Comparison of ENCODE assay signal across 22 cellular contexts in the genomic region with DNA sequence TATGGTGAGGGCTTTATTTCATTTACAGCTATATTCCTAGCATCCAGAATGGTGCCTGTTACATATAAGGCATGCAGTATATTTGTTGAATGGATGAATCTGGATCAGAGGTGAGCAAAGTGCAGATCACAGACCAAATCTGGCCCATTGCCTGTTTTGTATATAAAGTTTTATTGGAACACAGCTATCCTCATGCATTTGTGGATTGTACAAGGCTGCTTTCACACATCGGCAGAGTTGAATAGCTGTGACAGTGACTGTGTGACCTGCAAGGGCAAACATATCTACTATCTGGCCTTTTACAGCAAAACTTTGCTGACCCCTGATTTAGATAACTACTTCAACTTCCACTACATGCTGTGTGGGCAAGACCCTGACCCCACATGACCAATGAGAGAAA. TPM values are rescaled to one million over a fixed set of nuclear protein-coding genes. Genes with fewer than 3 reads are reported as not detected.
DNase-seq lines count a peak whose midpoint lies in the region; ATAC-seq and TF ChIP-seq lines count a peak whose summit lies in the region.
"Had no signal": no experiment of that assay in that cellular context is flagged by ENCODE, and none has a peak within 500 bp of the region (broad histone marks: within the 10 kb centered on the region; RNA-seq: fewer than 3 reads in every experiment).

No MANE protein-coding gene starts in this region.

- DNase-seq in DND-41, result no peak
- DNase-seq in Karpas-422, result peak; percentile 68
- DNase-seq in activated T-helper 1 cell treated with anti-CD3 and anti-CD28 coated beads, Interleukin-12 subunit alpha, Interleukin-12 subunit beta, Interleukin-2, Interleukin-4 antibody, amounts not matched to agents 30 ng/mL and 10 ng/mL and 1 ng/mL, durations not matched to agents 14 hours and 24 hours and 36 hours (ENCODE audit: low spot score), result no peak
- no peak for DNase-seq in natural killer cell treated with Interleukin-12 subunit alpha and Interleukin-12 subunit beta and Interleukin-15 and Interleukin-18, amount 100 ng/mL, for 72 hours (ENCODE audit: low spot score)
- DNase-seq in foreskin fibroblast, result no peak
- no peak for DNase-seq in DMS114 treated with DMSO at 0.1 percent for 48 hours (lab: John Stamatoyannopoulos, UW; ENCODE audit: unreplicated experiment)
- DNase-seq in NCI-H2196 (lab: John Stamatoyannopoulos, UW; ENCODE audit: unreplicated experiment), result no peak
- DNase-seq: activated CD4-positive, alpha-beta T cell treated with anti-CD3 and anti-CD28 coated beads, Interleukin-2, amount 50 U/mL, for 1 hour; activated gamma-delta T cell treated with Interleukin-2 at 50 U/mL for 16 hours; activated T-cell treated with anti-CD3 and anti-CD28 coated beads, Interleukin-2, amount 50 U/mL, for 24 hours; DMS79; erythroblast; NCI-H1436; NCI-H2081 treated with DMSO at 0.1 percent for 48 hours; NCI-H226; stimulated activated CD4-positive, alpha-beta T cell treated with anti-CD3 and anti-CD28 coated beads, Interleukin-2, amount 100 ng/mL, for 48 hours; WERI-Rb-1 had no signal

- no peaks in the 10 kb centered on the region for H3K36me3 ChIP-seq in DND-41 (ENCODE audit: insufficient read depth, low read length)
- peaks cover 7% of the 10 kb centered on the region; the same call in 1 of the 2 replicates for H3K36me3 ChIP-seq in Karpas-422 (ENCODE audit: insufficient read depth, low read length)
- H3K36me3 ChIP-seq: cardiac muscle cell, Peyer's patch, tibial nerve, WERI-Rb-1 had no signal

- H3K4me3 Mint-ChIP-seq in activated T-helper 1 cell treated with anti-CD3 and anti-CD28 coated beads, Interleukin-12 subunit alpha, Interleukin-12 subunit beta, Interleukin-2, Interleukin-4 antibody, amounts not matched to agents 30 ng/mL and 10 ng/mL and 1 ng/mL, durations not matched to agents 14 hours and 24 hours and 36 hours, result no peak overlapping the region
- H3K4me3 Mint-ChIP-seq in natural killer cell treated with Interleukin-12 subunit alpha and Interleukin-12 subunit beta and Interleukin-15 and Interleukin-18, amount 100 ng/mL, for 72 hours, result peak overlapping the region; percentile 45
- H3K4me3 Mint-ChIP-seq: activated T-cell treated with anti-CD3 and anti-CD28 coated beads, Interleukin-2, amount 50 U/mL, for 24 hours had no signal

- H3K36me3 Mint-ChIP-seq in activated T-helper 1 cell treated with anti-CD3 and anti-CD28 coated beads, Interleukin-12 subunit alpha, Interleukin-12 subunit beta, Interleukin-2, Interleukin-4 antibody, amounts not matched to agents 30 ng/mL and 10 ng/mL and 1 ng/mL, durations not matched to agents 14 hours and 24 hours and 36 hours (ENCODE audit: low read depth), result peaks cover 21% of the 10 kb centered on the region
- H3K36me3 Mint-ChIP-seq in natural killer cell treated with Interleukin-12 subunit alpha and Interleukin-12 subunit beta and Interleukin-15 and Interleukin-18, amount 100 ng/mL, for 72 hours, result peaks cover 22% of the 10 kb centered on the region

- intact Hi-C loops in activated T-helper 1 cell treated with anti-CD3 and anti-CD28 coated beads, Interleukin-12 subunit alpha, Interleukin-12 subunit beta, Interleukin-2, Interleukin-4 antibody, amounts not matched to agents 30 ng/mL and 10 ng/mL and 1 ng/mL, durations not matched to agents 14 hours and 24 hours and 36 hours (cut with micrococcal nuclease), result no loop called here

- peak overlapping the region; percentile 63 for H3K4me2 ChIP-seq in DND-41 (ENCODE audit: insufficient read depth, low read length)
- peak overlapping the region; percentile 67 for H3K4me2 ChIP-seq in Karpas-422 (ENCODE audit: low read depth, low read length, poor library complexity, severe bottlenecking)

- H3K9me3 ChIP-seq in DND-41 (ENCODE audit: insufficient read depth, low read length, severe bottlenecking) (peaks cover 8% of the 10 kb centered on the region), Karpas-422 (ENCODE audit: low read length) (peaks cover 11% of the 10 kb centered on the region)

- TF ChIP-seq CTCF in DND-41 (IDR thresholded peaks at IDR 0.05; ENCODE audit: borderline replicate concordance, extremely low read depth, low read length, poor library complexity, severe bottlenecking) (no peak), foreskin fibroblast (IDR thresholded peaks at IDR 0.05; ENCODE audit: low read depth, low read length) (no peak)

- ATAC-seq in DND-41 (ENCODE audit: insufficient read depth, low read depth), result no peak
- no peak for ATAC-seq in natural killer cell treated with Interleukin-12 subunit alpha and Interleukin-12 subunit beta and Interleukin-15 and Interleukin-18, amount 100 ng/mL, for 72 hours
- ATAC-seq: left lobe of liver had no signal

- no peaks in the 10 kb centered on the region for H3K27me3 ChIP-seq in DND-41 (ENCODE audit: insufficient read depth, low read length, poor library complexity)
- H3K27me3 ChIP-seq in Karpas-422 (ENCODE audit: low read length), result no peaks in the 10 kb centered on the region
- H3K27me3 ChIP-seq: cardiac muscle cell, Peyer's patch, tibial nerve had no signal

- peaks cover 26% of the 10 kb centered on the region for H3K4me1 Mint-ChIP-seq in activated T-helper 1 cell treated with anti-CD3 and anti-CD28 coated beads, Interleukin-12 subunit alpha, Interleukin-12 subunit beta, Interleukin-2, Interleukin-4 antibody, amounts not matched to agents 30 ng/mL and 10 ng/mL and 1 ng/mL, durations not matched to agents 14 hours and 24 hours and 36 hours (ENCODE audit: low read depth)
- peaks cover 20 to 59% of the 10 kb centered on the region in 2 donors for H3K4me1 Mint-ChIP-seq in natural killer cell treated with Interleukin-12 subunit alpha and Interleukin-12 subunit beta and Interleukin-15 and Interleukin-18, amount 100 ng/mL, for 72 hours (ENCODE audit: low read depth in 2 of 2)

- H4K20me1 ChIP-seq in DND-41 (ENCODE audit: insufficient read depth, low read length), result no peaks in the 10 kb centered on the region
- no peaks in the 10 kb centered on the region for H4K20me1 ChIP-seq in Karpas-422 (ENCODE audit: insufficient read depth, low read depth, low read length)

- H3K27ac ChIP-seq in DND-41 (ENCODE audit: low read length) (peak overlapping the region; percentile 98), Karpas-422 (ENCODE audit: low read length) (peak overlapping the region; percentile 97)
- H3K27ac ChIP-seq: cardiac muscle cell, coronary artery, tibial nerve, WERI-Rb-1 had no signal

- H3K4me1 ChIP-seq in DND-41 (ENCODE audit: insufficient read depth, low read length) (peaks cover 77% of the 10 kb centered on the region), Karpas-422 (ENCODE audit: low read length) (peaks cover 65% of the 10 kb centered on the region)

- H3K9me3 Mint-ChIP-seq in activated T-helper 1 cell treated with anti-CD3 and anti-CD28 coated beads, Interleukin-12 subunit alpha, Interleukin-12 subunit beta, Interleukin-2, Interleukin-4 antibody, amounts not matched to agents 30 ng/mL and 10 ng/mL and 1 ng/mL, durations not matched to agents 14 hours and 24 hours and 36 hours, result peaks cover 30% of the 10 kb centered on the region
- H3K9me3 Mint-ChIP-seq in natural killer cell treated with Interleukin-12 subunit alpha and Interleukin-12 subunit beta and Interleukin-15 and Interleukin-18, amount 100 ng/mL, for 72 hours, result peaks cover 13% of the 10 kb centered on the region

- H3K4me3 ChIP-seq in DND-41 (ENCODE audit: low read depth in 1 of 2, low read length in 2 of 2), result peak overlapping the region in 1 of 2 experiments; percentile 31; a peak in 1 of 4 replicates
- H3K4me3 ChIP-seq in Karpas-422 (ENCODE audit: low read length), result peak overlapping the region; percentile 45
- no peak overlapping the region for H3K4me3 ChIP-seq in foreskin fibroblast (ENCODE audit: low read depth in 1 of 2, low read length in 2 of 2)
- H3K4me3 ChIP-seq: cardiac muscle cell, coronary artery, tibial nerve had no signal

- peak overlapping the region; percentile 64 for H3K27ac Mint-ChIP-seq in activated T-helper 1 cell treated with anti-CD3 and anti-CD28 coated beads, Interleukin-12 subunit alpha, Interleukin-12 subunit beta, Interleukin-2, Interleukin-4 antibody, amounts not matched to agents 30 ng/mL and 10 ng/mL and 1 ng/mL, durations not matched to agents 14 hours and 24 hours and 36 hours
- no peak overlapping the region for H3K27ac Mint-ChIP-seq in natural killer cell treated with Interleukin-12 subunit alpha and Interleukin-12 subunit beta and Interleukin-15 and Interleukin-18, amount 100 ng/mL, for 72 hours
- H3K27ac Mint-ChIP-seq: activated T-cell treated with anti-CD3 and anti-CD28 coated beads, Interleukin-2, amount 50 U/mL, for 24 hours had no signal

- H3K9me2 ChIP-seq in Karpas-422 (replicated peaks; ENCODE audit: insufficient read depth, low read length), result no peaks in the 10 kb centered on the region

- H3K27me3 Mint-ChIP-seq in activated T-helper 1 cell treated with anti-CD3 and anti-CD28 coated beads, Interleukin-12 subunit alpha, Interleukin-12 subunit beta, Interleukin-2, Interleukin-4 antibody, amounts not matched to agents 30 ng/mL and 10 ng/mL and 1 ng/mL, durations not matched to agents 14 hours and 24 hours and 36 hours (ENCODE audit: insufficient read depth), result no peaks in the 10 kb centered on the region
- H3K27me3 Mint-ChIP-seq in natural killer cell treated with Interleukin-12 subunit alpha and Interleukin-12 subunit beta and Interleukin-15 and Interleukin-18, amount 100 ng/mL, for 72 hours, result no peaks in the 10 kb centered on the region
- H3K27me3 Mint-ChIP-seq: activated T-cell treated with anti-CD3 and anti-CD28 coated beads, Interleukin-2, amount 50 U/mL, for 24 hours had no signal

- H2AFZ ChIP-seq in DND-41 (ENCODE audit: low read depth, low read length), result 0 out of 2 replicates have a peak overlapping the region, but pooled peaks have one; percentile 36
- no peak overlapping the region; the same call in 1 of the 2 replicates for H2AFZ ChIP-seq in Karpas-422 (ENCODE audit: low read length)

- H3K79me2 ChIP-seq in DND-41 (ENCODE audit: insufficient read depth, low read length) (no peaks in the 10 kb centered on the region), Karpas-422 (ENCODE audit: low read length) (no peaks in the 10 kb centered on the region)

- H3K9ac ChIP-seq in DND-41 (ENCODE audit: low read depth, low read length) (peak overlapping the region; percentile 52), Karpas-422 (ENCODE audit: low read length) (peak overlapping the region; percentile 59)

RNA-seq across cellular contexts. Expression of a gene that starts 54.0 kb away (rescaled TPM):
- total RNA-seq in Karpas-422 (2014; rRNA removed; shearing (Covaris generic); ENCODE audit: low replicate concordance), result 28.4 and 56.8 TPM in 2 replicates
- 137 and 139 TPM in 2 replicates for total RNA-seq in activated T-helper 1 cell treated with anti-CD3 and anti-CD28 coated beads, Interleukin-12 subunit alpha, Interleukin-12 subunit beta, Interleukin-2, Interleukin-4 antibody, amounts not matched to agents 30 ng/mL and 10 ng/mL and 1 ng/mL, durations not matched to agents 14 hours and 24 hours and 36 hours
- total RNA-seq in natural killer cell treated with Interleukin-12 subunit alpha and Interleukin-12 subunit beta and Interleukin-15 and Interleukin-18, amount 100 ng/mL, for 72 hours, result 100 to 1,000 TPM; 122 to 188 TPM

RNA-seq across cellular contexts. Expression of a gene that starts 54.0 kb away (rescaled TPM):
- total RNA-seq in Karpas-422 (2014; rRNA removed; shearing (Covaris generic); ENCODE audit: low replicate concordance), result 23.7 and 55.0 TPM in 2 replicates
- 45.4 and 48.0 TPM in 2 replicates for total RNA-seq in activated T-helper 1 cell treated with anti-CD3 and anti-CD28 coated beads, Interleukin-12 subunit alpha, Interleukin-12 subunit beta, Interleukin-2, Interleukin-4 antibody, amounts not matched to agents 30 ng/mL and 10 ng/mL and 1 ng/mL, durations not matched to agents 14 hours and 24 hours and 36 hours
- 10 to 100 TPM; 36.1 to 59.1 TPM for total RNA-seq in natural killer cell treated with Interleukin-12 subunit alpha and Interleukin-12 subunit beta and Interleukin-15 and Interleukin-18, amount 100 ng/mL, for 72 hours
